In genomic region chr4:164977243-164978164, GRCh38 we compare ENCODE assay signal across 2 cellular contexts.
TF ChIP-seq lines count a peak whose summit lies in the region.

Gene TRIM61, minus strand, starts transcription at chr4:164977657. Its CDS starts 7,655 bp downstream, at chr4:164970002.

TF ChIP-seq in SK-N-SH, 30 proteins besides CTCF, POLR2A, EP300 and RAD21 (continued from another document):
- TF ChIP-seq IRF3 (IDR thresholded peaks at IDR 0.05; ENCODE audit: low read depth, low read length) = no peak
- no peak for TF ChIP-seq ELF1 (IDR thresholded peaks at IDR 0.05)
- TF ChIP-seq, protein P1, sequence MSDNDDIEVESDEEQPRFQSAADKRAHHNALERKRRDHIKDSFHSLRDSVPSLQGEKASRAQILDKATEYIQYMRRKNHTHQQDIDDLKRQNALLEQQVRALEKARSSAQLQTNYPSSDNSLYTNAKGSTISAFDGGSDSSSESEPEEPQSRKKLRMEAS (IDR thresholded peaks at IDR 0.05; ENCODE audit: low read depth) = no peak
- TF ChIP-seq, protein P2, sequence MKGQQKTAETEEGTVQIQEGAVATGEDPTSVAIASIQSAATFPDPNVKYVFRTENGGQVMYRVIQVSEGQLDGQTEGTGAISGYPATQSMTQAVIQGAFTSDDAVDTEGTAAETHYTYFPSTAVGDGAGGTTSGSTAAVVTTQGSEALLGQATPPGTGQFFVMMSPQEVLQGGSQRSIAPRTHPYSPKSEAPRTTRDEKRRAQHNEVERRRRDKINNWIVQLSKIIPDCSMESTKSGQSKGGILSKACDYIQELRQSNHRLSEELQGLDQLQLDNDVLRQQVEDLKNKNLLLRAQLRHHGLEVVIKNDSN (IDR thresholded peaks at IDR 0.05; ENCODE audit: borderline replicate concordance, low read depth) = no peak
- no peak for TF ChIP-seq FOXM1 (IDR thresholded peaks at IDR 0.05; ENCODE audit: low read depth)
- TF ChIP-seq FOSL2 (IDR thresholded peaks at IDR 0.05; ENCODE audit: borderline replicate concordance, low read depth) = no peak

TF ChIP-seq in SK-N-SH treated with all-trans-retinoic acid at 6 μM for 48 hours, 23 proteins besides CTCF, POLR2A, EP300 and RAD21 (continued from another document):
- TF ChIP-seq ZFP3 (CRISPR knock-in tag; IDR thresholded peaks at IDR 0.05) (no peak), BACH2 (CRISPR knock-in tag; IDR thresholded peaks at IDR 0.05; ENCODE audit: borderline replicate concordance) (no peak), CSDC2 (CRISPR knock-in tag; IDR thresholded peaks at IDR 0.05) (no peak)
